Comparison of ENCODE assay signal across 10 cellular contexts in genomic region chr20:5843054-5843731, GRCh38.
DNase-seq lines count a peak whose midpoint lies in the region; ATAC-seq, FAIRE-seq and TF ChIP-seq lines count a peak whose summit lies in the region.
"Had no signal": no experiment of that assay in that cellular context is flagged by ENCODE, and none has a peak within 500 bp of the region (broad histone marks: within the 10 kb centered on the region; RNA-seq: fewer than 3 reads in every experiment).

No MANE protein-coding gene starts in this region.

- FAIRE-seq in frontal cortex (lab: Jason Lieb, UNC), result no peak
- FAIRE-seq in pancreas (lab: Jason Lieb, UNC), result no peak

- H3K4me1 Mint-ChIP-seq in activated naive CD4-positive, alpha-beta T cell treated with anti-CD3 and anti-CD28 coated beads, Interleukin-2, amount 50 U/mL, for 24 hours, result peaks cover 37% of the 10 kb centered on the region
- H3K4me1 Mint-ChIP-seq in activated naive CD4-positive, alpha-beta T cell treated with anti-CD3 and anti-CD28 coated beads for 36 hours (ENCODE audit: low read depth), result peaks cover 30% of the 10 kb centered on the region
- H3K4me1 Mint-ChIP-seq in T-cell, result peaks cover 33 to 66% (median 43%) of the 10 kb centered on the region in 3 donors

- no peak overlapping the region for H3K27ac ChIP-seq in heart left ventricle
- H3K27ac ChIP-seq in pancreas, result no peak overlapping the region
- H3K27ac ChIP-seq in left lung, result no peak overlapping the region

- H3K27me3 Mint-ChIP-seq in activated naive CD4-positive, alpha-beta T cell treated with anti-CD3 and anti-CD28 coated beads, Interleukin-2, amount 50 U/mL, for 24 hours, result no peaks in the 10 kb centered on the region
- no peaks in the 10 kb centered on the region for H3K27me3 Mint-ChIP-seq in activated naive CD4-positive, alpha-beta T cell treated with anti-CD3 and anti-CD28 coated beads for 36 hours (ENCODE audit: low read depth)
- H3K27me3 Mint-ChIP-seq in T-cell, result no peaks in the 10 kb centered on the region
- H3K27me3 Mint-ChIP-seq: memory B cell had no signal

- ATAC-seq in HG02840 (IDR thresholded peaks at IDR 0.05; ENCODE audit: low FRiP score, unreplicated experiment) (peak; percentile 62), T-cell (replicated peaks in 1 of 4) (peak in 2 of 4 experiments; percentile 30 to 70), heart left ventricle (no peak), pancreas (no peak), left lung (no peak)

- DNase-seq in activated naive CD4-positive, alpha-beta T cell treated with anti-CD3 and anti-CD28 coated beads for 36 hours, result no peak
- DNase-seq in T-cell, result no peak
- no peak for DNase-seq in frontal cortex (ENCODE audit: low spot score in 2 of 2)
- no peak for DNase-seq in heart left ventricle
- DNase-seq in pancreas, result no peak
- no peak for DNase-seq in left lung
- DNase-seq: BE2C had no signal

- H3K27ac Mint-ChIP-seq in activated naive CD4-positive, alpha-beta T cell treated with anti-CD3 and anti-CD28 coated beads, Interleukin-2, amount 50 U/mL, for 24 hours, result peak overlapping the region; percentile 33
- no peak overlapping the region for H3K27ac Mint-ChIP-seq in activated naive CD4-positive, alpha-beta T cell treated with anti-CD3 and anti-CD28 coated beads for 36 hours
- H3K27ac Mint-ChIP-seq in T-cell, result peak overlapping the region; percentile 68 to 92
- H3K27ac Mint-ChIP-seq: memory B cell had no signal

- POLR2A ChIA-PET in T-cell (lab: Charles Lee), result interaction anchor here in 1 of 2 donors (0.8 to 1.3 kb wide), 3 partner anchors 7 to 129 kb away, joined by 3 to 5 read pairs (median 4); no protein-coding TSS in a partner anchor

- peaks cover 0 to 20% (median 7%) of the 10 kb centered on the region in 12 donors for H3K4me1 ChIP-seq in heart left ventricle
- H3K4me1 ChIP-seq in pancreas, result peaks cover 17 to 27% (median 18%) of the 10 kb centered on the region in 3 donors
- H3K4me1 ChIP-seq in left lung, result no peaks in the 10 kb centered on the region

- TF ChIP-seq CTCF in heart left ventricle (IDR thresholded peaks at IDR 0.05) (no peak), pancreas (IDR thresholded peaks at IDR 0.05) (no peak), left lung (IDR thresholded peaks at IDR 0.05) (no peak)

- no peak overlapping the region for H3K4me3 ChIP-seq in heart left ventricle
- H3K4me3 ChIP-seq in pancreas, result no peak overlapping the region
- no peak overlapping the region for H3K4me3 ChIP-seq in left lung

- H3K27me3 ChIP-seq in heart left ventricle (no peaks in the 10 kb centered on the region), pancreas (no peaks in the 10 kb centered on the region), left lung (no peaks in the 10 kb centered on the region)
- H3K27me3 ChIP-seq: BE2C had no signal

- no peaks in the 10 kb centered on the region for H3K36me3 ChIP-seq in heart left ventricle
- H3K36me3 ChIP-seq in pancreas, result no peaks in the 10 kb centered on the region
- H3K36me3 ChIP-seq in left lung, result no peaks in the 10 kb centered on the region
- H3K36me3 ChIP-seq: BE2C had no signal

- intact Hi-C loops in activated naive CD4-positive, alpha-beta T cell treated with anti-CD3 and anti-CD28 coated beads for 36 hours (cut with micrococcal nuclease), result loop anchor here (5.0 kb wide), 1 partner anchor 74 kb away; no protein-coding TSS in a partner anchor
- intact Hi-C loops in heart left ventricle (cut with DNase I) (no loop called here), pancreas (cut with DNase I) (no loop called here), left lung (cut with DNase I) (no loop called here)

- H3K9me3 Mint-ChIP-seq in activated naive CD4-positive, alpha-beta T cell treated with anti-CD3 and anti-CD28 coated beads, Interleukin-2, amount 50 U/mL, for 24 hours, result no peaks in the 10 kb centered on the region
- no peaks in the 10 kb centered on the region for H3K9me3 Mint-ChIP-seq in activated naive CD4-positive, alpha-beta T cell treated with anti-CD3 and anti-CD28 coated beads for 36 hours
- no peaks in the 10 kb centered on the region for H3K9me3 Mint-ChIP-seq in T-cell
- H3K9me3 Mint-ChIP-seq: memory B cell had no signal

- 80 to 93% (median 89%) methylated on average over 5 of the region's 5 CpGs for WGBS in heart left ventricle, 4 donors
- WGBS in pancreas, 2 donors, result 84 to 88% methylated on average over 5 of the region's 5 CpGs

- H3K36me3 Mint-ChIP-seq in activated naive CD4-positive, alpha-beta T cell treated with anti-CD3 and anti-CD28 coated beads, Interleukin-2, amount 50 U/mL, for 24 hours, result peaks cover 11% of the 10 kb centered on the region
- H3K36me3 Mint-ChIP-seq in activated naive CD4-positive, alpha-beta T cell treated with anti-CD3 and anti-CD28 coated beads for 36 hours (ENCODE audit: low read depth), result peaks cover 4% of the 10 kb centered on the region
- H3K36me3 Mint-ChIP-seq in T-cell, result peaks cover 19% of the 10 kb centered on the region

- H3K4me3 Mint-ChIP-seq in activated naive CD4-positive, alpha-beta T cell treated with anti-CD3 and anti-CD28 coated beads, Interleukin-2, amount 50 U/mL, for 24 hours, result peak overlapping the region; percentile 34
- no peak overlapping the region for H3K4me3 Mint-ChIP-seq in activated naive CD4-positive, alpha-beta T cell treated with anti-CD3 and anti-CD28 coated beads for 36 hours
- peak overlapping the region; percentile 29 to 33 (median 29) for H3K4me3 Mint-ChIP-seq in T-cell
- H3K4me3 Mint-ChIP-seq: memory B cell had no signal

- CTCF ChIA-PET in activated naive CD4-positive, alpha-beta T cell treated with anti-CD3 and anti-CD28 coated beads for 36 hours (lab: Charles Lee), result interaction anchor here (0.7 to 1.3 kb wide), 5 partner anchors 8 to 313 kb away, joined by 3 to 6 read pairs (median 4); no protein-coding TSS in a partner anchor
- CTCF ChIA-PET in T-cell (lab: Charles Lee), result interaction anchor here in 1 of 2 donors (0.7 to 1.2 kb wide), 3 partner anchors 54 to 196 kb away, joined by 3 read pairs; no protein-coding TSS in a partner anchor

- H3K9me3 ChIP-seq in heart left ventricle (no peaks in the 10 kb centered on the region), pancreas (no peaks in the 10 kb centered on the region), left lung (no peaks in the 10 kb centered on the region)
- H3K9me3 ChIP-seq: BE2C had no signal

- TF ChIP-seq POLR2A in heart left ventricle (IDR thresholded peaks at IDR 0.05), result no peak
